Comparison of ENCODE assay signal across 8 cellular contexts in the genomic region with DNA sequence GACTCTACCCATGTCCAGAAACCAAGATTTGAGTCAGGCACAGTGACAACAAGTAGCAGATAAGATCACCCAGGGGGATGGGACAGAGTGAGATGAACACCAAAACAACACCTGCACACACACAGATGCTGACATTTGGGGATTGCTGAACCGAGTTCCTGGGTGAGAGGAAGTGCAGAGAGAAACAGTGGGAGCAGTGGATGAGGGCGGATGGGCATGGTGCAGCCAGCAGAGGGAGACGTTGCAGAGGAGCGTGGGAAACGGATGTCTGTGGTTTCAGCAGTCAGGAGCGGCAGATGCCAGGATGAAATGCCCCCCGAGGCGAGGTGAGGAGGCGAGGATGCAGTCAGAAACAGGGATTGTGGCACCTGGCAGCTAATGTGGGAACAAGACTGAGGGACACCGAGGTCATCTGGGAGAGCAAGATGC.
DNase-seq lines count a peak whose midpoint lies in the region; ATAC-seq, FAIRE-seq and TF ChIP-seq lines count a peak whose summit lies in the region.

No MANE protein-coding gene starts in this region.

- peaks cover 20 to 49% (median 45%) of the 10 kb centered on the region in 10 experiments for H3K4me1 ChIP-seq in BLaER1 treated with 17β-estradiol and CSF1 and Interleukin-3, amounts not matched to agents 10 nM and 100 nM
- H3K4me1 ChIP-seq in SK-N-SH (ENCODE audit: control insufficient read depth in 1 of 2, insufficient read depth in 2 of 2, low read depth in 1 of 2, low read length in 1 of 2), result peaks cover 0 to 14% of the 10 kb centered on the region in 2 experiments; a peak in 1 of 4 replicates

- FAIRE-seq in GM19239 (lab: Jason Lieb, UNC), result no peak

- CTCF ChIA-PET in SK-N-SH (lab: Yijun Ruan, JAX), result no interaction called here

- no peaks in the 10 kb centered on the region for H3K79me2 ChIP-seq in SK-N-SH (ENCODE audit: insufficient read depth)

- TF ChIP-seq CTCF in SK-N-SH (IDR thresholded peaks at IDR 0.05) (peak; percentile 40), glutamatergic neuron (IDR thresholded peaks at IDR 0.05; ENCODE audit: partially characterized antibody, unreplicated experiment) (no peak)

- peak overlapping the region in 1 of 10 experiments; percentile 33; a peak in 3 of 20 replicates for H3K4me3 ChIP-seq in BLaER1 treated with 17β-estradiol and CSF1 and Interleukin-3, amounts not matched to agents 10 nM and 100 nM
- no peak overlapping the region for H3K4me3 ChIP-seq in SK-N-SH (ENCODE audit: low read depth in 2 of 2, low read length in 1 of 2)

- peaks cover 0 to 30% (median 27%) of the 10 kb centered on the region in 11 experiments; a peak in 19 of 22 replicates for H3K9me3 ChIP-seq in BLaER1 treated with 17β-estradiol and CSF1 and Interleukin-3, amounts not matched to agents 10 nM and 100 nM (replicated peaks in 1 of 11)
- no peaks in the 10 kb centered on the region for H3K9me3 ChIP-seq in SK-N-SH

- DNase-seq in SK-N-SH (peak; percentile 65), glutamatergic neuron (peak; percentile 43), anterior cingulate cortex (lab: John Stamatoyannopoulos, UW) (no peak), GM19239 (ENCODE audit: insufficient read length, low spot score) (no peak), DMS53 (lab: John Stamatoyannopoulos, UW) (no peak)

- H3K9ac ChIP-seq in BLaER1 treated with 17β-estradiol and CSF1 and Interleukin-3, amounts not matched to agents 10 nM and 100 nM, result peak overlapping the region in 7 of 11 experiments; percentile 8 to 29 (median 24); a peak in 3 of 22 replicates
- no peak overlapping the region for H3K9ac ChIP-seq in SK-N-SH

- peak overlapping the region; percentile 50 to 90 (median 71) for H3K4me2 ChIP-seq in BLaER1 treated with 17β-estradiol and CSF1 and Interleukin-3, amounts not matched to agents 10 nM and 100 nM
- H3K4me2 ChIP-seq in SK-N-SH, result no peak overlapping the region

- H3K4me1 Mint-ChIP-seq in glutamatergic neuron (ENCODE audit: low read depth, unreplicated experiment), result peaks cover 1% of the 10 kb centered on the region

- POLR2A ChIA-PET in SK-N-SH (lab: Yijun Ruan, JAX), result no interaction called here

- no peaks in the 10 kb centered on the region for H3K9me3 Mint-ChIP-seq in glutamatergic neuron (ENCODE audit: unreplicated experiment)

- ATAC-seq in GM18907 (IDR thresholded peaks at IDR 0.05; ENCODE audit: unreplicated experiment), result peak; percentile 57
- ATAC-seq in HG03045 (IDR thresholded peaks at IDR 0.05; ENCODE audit: unreplicated experiment), result no peak

- no peaks in the 10 kb centered on the region for H3K27me3 ChIP-seq in BLaER1 treated with 17β-estradiol and CSF1 and Interleukin-3, amounts not matched to agents 10 nM and 100 nM
- H3K27me3 ChIP-seq in SK-N-SH (ENCODE audit: insufficient read depth), result no peaks in the 10 kb centered on the region

- no peak overlapping the region for H3K4me3 Mint-ChIP-seq in glutamatergic neuron (ENCODE audit: unreplicated experiment)

- no peak overlapping the region for H3K27ac Mint-ChIP-seq in glutamatergic neuron (ENCODE audit: unreplicated experiment)

- no peak overlapping the region for H2AFZ ChIP-seq in SK-N-SH (ENCODE audit: low read depth)

- H3K36me3 Mint-ChIP-seq in glutamatergic neuron (ENCODE audit: unreplicated experiment), result no peaks in the 10 kb centered on the region

- peak overlapping the region in 9 of 11 experiments; percentile 32 to 65 (median 48); a peak in 16 of 22 replicates for H3K27ac ChIP-seq in BLaER1 treated with 17β-estradiol and CSF1 and Interleukin-3, amounts not matched to agents 10 nM and 100 nM
- no peak overlapping the region for H3K27ac ChIP-seq in SK-N-SH (ENCODE audit: low read depth in 2 of 2, low read length in 1 of 2)

- no peak for TF ChIP-seq EP300 in SK-N-SH (IDR thresholded peaks at IDR 0.05; ENCODE audit: borderline replicate concordance in 1 of 2, low read depth in 1 of 2, low read length in 1 of 2)

- no peaks in the 10 kb centered on the region for H3K27me3 Mint-ChIP-seq in glutamatergic neuron (ENCODE audit: unreplicated experiment)

- WGBS in SK-N-SH (ENCODE audit: low lambda C conversion rate), result 77% methylated on average over 10 of the region's 10 CpGs

- no peaks in the 10 kb centered on the region; a peak in 1 of 22 replicates for H4K20me1 ChIP-seq in BLaER1 treated with 17β-estradiol and CSF1 and Interleukin-3, amounts not matched to agents 10 nM and 100 nM
- H4K20me1 ChIP-seq in SK-N-SH (ENCODE audit: insufficient read depth), result no peaks in the 10 kb centered on the region; the same call in 1 of the 2 replicates

- peak; percentile 55 for TF ChIP-seq RAD21 in SK-N-SH (IDR thresholded peaks at IDR 0.05; ENCODE audit: low read length)

- H3K9me2 ChIP-seq in SK-N-SH, result no peaks in the 10 kb centered on the region

- no peaks in the 10 kb centered on the region for H3F3A ChIP-seq in SK-N-SH (replicated peaks; ENCODE audit: insufficient read depth)

- H3K36me3 ChIP-seq in BLaER1 treated with 17β-estradiol and CSF1 and Interleukin-3, amounts not matched to agents 10 nM and 100 nM, result peaks cover 48 to 72% (median 60%) of the 10 kb centered on the region in 11 experiments
- peaks cover 0 to 2% of the 10 kb centered on the region in 2 experiments for H3K36me3 ChIP-seq in SK-N-SH (replicated peaks in 1 of 2; ENCODE audit: control insufficient read depth in 1 of 2, insufficient read depth in 2 of 2, low read length in 1 of 2)

TF ChIP-seq in SK-N-SH, 30 proteins besides CTCF, POLR2A, EP300 and RAD21:
- TF ChIP-seq SMC3 (IDR thresholded peaks at IDR 0.05; ENCODE audit: low read depth, low read length) (peak; percentile 33), CHD2 (IDR thresholded peaks at IDR 0.05; ENCODE audit: low read length, partially characterized antibody) (no peak), GATA2 (CRISPR knock-in tag; IDR thresholded peaks at IDR 0.05) (0 out of 2 replicates have a peak, but pooled peaks have one; percentile 4)
TF ChIP-seq in SK-N-SH: peak in this region for 2.

Comparison
In these comparisons a context has a peak if more than half of its experiments do, and no peak if none do; other contexts are left out.
1. H3K27ac ChIP-seq: peak in BLaER1 treated with 17β-estradiol and CSF1 and Interleukin-3, amounts not matched to agents 10 nM and 100 nM (9 of 11); none in SK-N-SH (0 of 2).
2. DNase-seq: peak in SK-N-SH (single experiment) and glutamatergic neuron (single experiment); none in anterior cingulate cortex (0 of 58), GM19239 (single experiment) and DMS53 (single experiment).